ENCODE assay signal across 12 cellular contexts in genomic region chr15:57457726-57458125, GRCh38.
"Had no signal": no experiment of that assay in that cellular context is flagged by ENCODE, and none has a peak within 500 bp of the region (broad histone marks: within the 10 kb centered on the region; RNA-seq: fewer than 3 reads in every experiment).

No MANE protein-coding gene starts in this region.

- H3K36me3 ChIP-seq: adrenal gland, colonic mucosa, neutrophil, thyroid gland had no signal

- DNase-seq: activated CD4-positive, alpha-beta T cell treated with anti-CD3 and anti-CD28 coated beads, Interleukin-2, amount 50 U/mL, for 4 hours; activated gamma-delta T cell treated with Interleukin-2 at 50 U/mL for 16 hours; adrenal gland; central memory CD4-positive, alpha-beta T cell; colonic mucosa; natural killer cell; stimulated activated naive B cell treated with anti-CD40 and anti-IgM and Interleukin-4, amounts not matched to agents 10 μg/mL and 1 μg/mL and 100 μg/mL, for 72 hours; thyroid gland had no signal

- H3K4me1 ChIP-seq: adrenal gland, colonic mucosa had no signal

- H3K27ac ChIP-seq: adrenal gland, colonic mucosa, neutrophil, thyroid gland had no signal

- H3K27me3 ChIP-seq: adrenal gland, colonic mucosa, neutrophil, thyroid gland had no signal

- H3K4me3 ChIP-seq: adrenal gland, colonic mucosa, thyroid gland had no signal

- ATAC-seq: activated naive CD4-positive, alpha-beta T cell treated with anti-CD3 and anti-CD28 coated beads, Interleukin-2, amount 50 U/mL, for 72 hours; esophagus mucosa; natural killer cell; sciatic nerve; stimulated activated naive B cell treated with anti-CD40 and anti-IgM and Interleukin-4, amounts not matched to agents 10 μg/mL and 1 μg/mL and 100 μg/mL, for 72 hours had no signal

- H3K9me3 ChIP-seq: adrenal gland, colonic mucosa, neutrophil, thyroid gland had no signal
